10 cellular contexts compared by ENCODE assay signal in the genomic region with DNA sequence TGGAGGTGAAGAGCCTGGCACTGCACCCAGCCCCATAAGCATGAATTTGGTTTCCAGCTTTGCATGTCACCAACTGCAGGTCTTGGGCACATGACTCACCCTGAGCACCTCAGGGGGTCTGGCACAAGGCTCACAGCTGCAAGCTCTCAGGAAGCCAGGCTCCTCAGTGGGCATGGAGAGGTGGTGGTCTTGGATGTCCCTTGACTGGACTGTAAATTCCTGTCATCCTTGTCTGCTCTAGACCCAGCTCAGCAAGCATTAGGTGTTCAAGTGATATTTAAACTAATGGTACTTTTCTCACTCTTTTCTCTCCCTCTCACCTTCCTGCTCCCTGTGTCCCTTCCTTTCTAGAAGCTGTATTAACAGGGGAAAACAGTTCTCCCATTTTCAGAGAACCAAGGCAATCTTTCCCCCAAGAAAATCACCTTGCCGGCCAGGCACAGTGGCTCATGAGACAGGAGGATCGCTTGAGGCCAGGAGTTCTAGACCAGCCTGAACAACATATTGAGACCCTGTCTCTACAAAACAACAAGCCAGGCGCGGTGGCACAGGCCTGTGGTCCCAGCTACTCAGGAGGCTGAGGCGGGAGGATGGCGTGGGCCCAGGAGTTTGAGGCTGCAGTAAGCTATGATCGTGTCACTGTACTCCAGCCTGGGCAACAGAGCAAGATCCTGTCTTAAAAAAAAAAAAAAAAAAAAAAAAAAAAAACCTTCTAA. TPM values are rescaled to one million over a fixed set of nuclear protein-coding genes. Genes with fewer than 3 reads are reported as not detected.
DNase-seq lines count a peak whose midpoint lies in the region; ATAC-seq and TF ChIP-seq lines count a peak whose summit lies in the region.
"Had no signal": no experiment of that assay in that cellular context is flagged by ENCODE, and none has a peak within 500 bp of the region (broad histone marks: within the 10 kb centered on the region; RNA-seq: fewer than 3 reads in every experiment).

No MANE protein-coding gene starts in this region.

- TF ChIP-seq POLR2A in upper lobe of left lung (IDR thresholded peaks at IDR 0.05): no peak

- H3K9me3 ChIP-seq in SK-N-SH (no peaks in the 10 kb centered on the region), SJCRH30 (replicated peaks) (no peaks in the 10 kb centered on the region), upper lobe of left lung (no peaks in the 10 kb centered on the region)

- DNase-seq in SK-N-SH: no peak
- DNase-seq in SJCRH30: peak; percentile 51 to 52
- DNase-seq in immature natural killer cell: no peak
- DNase-seq in upper lobe of left lung: no peak
- DNase-seq in NCI-H2196 treated with DMSO at 0.1 percent for 48 hours (lab: John Stamatoyannopoulos, UW; ENCODE audit: unreplicated experiment): no peak

- CTCF ChIA-PET in SK-N-SH (lab: Yijun Ruan, JAX): interaction anchor here (1.1 to 2.4 kb wide), 2 partner anchors 13 to 56 kb away, joined by 4 to 9 read pairs; no protein-coding TSS in a partner anchor

- H3K9me3 Mint-ChIP-seq in immature natural killer cell: peaks cover 0 to 2% (median 0%) of the 10 kb centered on the region in 6 donors
- H3K9me3 Mint-ChIP-seq: memory B cell; T-helper 2 cell treated with Interferon-gamma antibody and Interleukin-4, amounts not matched to agents 5 μg/mL and 100 μg/mL, for 36 hours had no signal

- H3K4me3 ChIP-seq in SK-N-SH (ENCODE audit: low read depth in 2 of 2, low read length in 1 of 2) (no peak overlapping the region), SJCRH30 (no peak overlapping the region), upper lobe of left lung (no peak overlapping the region)

- peaks cover 51 to 64% of the 10 kb centered on the region in 2 donors for H3K4me1 Mint-ChIP-seq in immature natural killer cell

- no peak for ATAC-seq in SK-N-SH treated with all-trans-retinoic acid at 6 μM for 48 hours
- ATAC-seq in upper lobe of left lung (ENCODE audit: low FRiP score in 2 of 2): no peak
- ATAC-seq in GM21526 (IDR thresholded peaks at IDR 0.05; ENCODE audit: low FRiP score, unreplicated experiment): no peak
- ATAC-seq in HG03571 (IDR thresholded peaks at IDR 0.05; ENCODE audit: unreplicated experiment): no peak

- no peaks in the 10 kb centered on the region for H3K9me2 ChIP-seq in SK-N-SH

- no peak overlapping the region for H2AFZ ChIP-seq in SK-N-SH (ENCODE audit: low read depth)

- peaks cover 13 to 14% (median 14%) of the 10 kb centered on the region in 3 donors for H3K27me3 Mint-ChIP-seq in immature natural killer cell (ENCODE audit: low read depth in 3 of 3)

- H4K20me1 ChIP-seq in SK-N-SH (ENCODE audit: insufficient read depth): no peaks in the 10 kb centered on the region

- H3K4me1 ChIP-seq in SK-N-SH (ENCODE audit: control insufficient read depth in 1 of 2, insufficient read depth in 2 of 2, low read depth in 1 of 2, low read length in 1 of 2): peaks cover 17 to 35% of the 10 kb centered on the region in 2 experiments; a peak in 3 of 4 replicates
- H3K4me1 ChIP-seq in SJCRH30: peaks cover 45% of the 10 kb centered on the region
- peaks cover 44 to 61% (median 54%) of the 10 kb centered on the region in 4 donors for H3K4me1 ChIP-seq in upper lobe of left lung

- TF ChIP-seq CTCF in SK-N-SH (IDR thresholded peaks at IDR 0.05) (no peak), upper lobe of left lung (IDR thresholded peaks at IDR 0.05) (no peak)

- H3K27ac ChIP-seq in SK-N-SH (ENCODE audit: low read depth in 2 of 2, low read length in 1 of 2) (no peak overlapping the region), SJCRH30 (no peak overlapping the region), upper lobe of left lung (peak overlapping the region; percentile 56 to 83 (median 64))

- peak overlapping the region in 3 of 5 donors; percentile 21 to 88 (median 71) for H3K4me3 Mint-ChIP-seq in immature natural killer cell

- TF ChIP-seq RAD21 in SK-N-SH (IDR thresholded peaks at IDR 0.05; ENCODE audit: low read length): no peak

- H3K9ac ChIP-seq in SK-N-SH: no peak overlapping the region

- POLR2A ChIA-PET in SK-N-SH (lab: Yijun Ruan, JAX): no interaction called here

- H3K27me3 ChIP-seq in SK-N-SH (ENCODE audit: insufficient read depth): no peaks in the 10 kb centered on the region
- H3K27me3 ChIP-seq in SJCRH30: no peaks in the 10 kb centered on the region
- H3K27me3 ChIP-seq in upper lobe of left lung: no peaks in the 10 kb centered on the region

- H3K36me3 ChIP-seq in SK-N-SH (replicated peaks in 1 of 2; ENCODE audit: control insufficient read depth in 1 of 2, insufficient read depth in 2 of 2, low read length in 1 of 2) (no peaks in the 10 kb centered on the region), SJCRH30 (no peaks in the 10 kb centered on the region), upper lobe of left lung (no peaks in the 10 kb centered on the region)

- peaks cover 12% of the 10 kb centered on the region for H3F3A ChIP-seq in SK-N-SH (replicated peaks; ENCODE audit: insufficient read depth)

- H3K79me2 ChIP-seq in SK-N-SH (ENCODE audit: insufficient read depth): no peaks in the 10 kb centered on the region

- H3K4me2 ChIP-seq in SK-N-SH: 0 out of 2 replicates have a peak overlapping the region, but pooled peaks have one; percentile 74

- no peak overlapping the region for H3K27ac Mint-ChIP-seq in immature natural killer cell
- H3K27ac Mint-ChIP-seq: memory B cell; T-helper 2 cell treated with Interferon-gamma antibody and Interleukin-4, amounts not matched to agents 5 μg/mL and 100 μg/mL, for 36 hours had no signal

- H3K36me3 Mint-ChIP-seq in immature natural killer cell: no peaks in the 10 kb centered on the region

- WGBS in SK-N-SH (ENCODE audit: low lambda C conversion rate): 72% methylated on average over 7 of the region's 7 CpGs
- WGBS in upper lobe of left lung, 2 donors: 55 to 65% methylated on average over 7 of the region's 7 CpGs

- TF ChIP-seq EP300 in SK-N-SH (IDR thresholded peaks at IDR 0.05; ENCODE audit: borderline replicate concordance in 1 of 2, low read depth in 1 of 2, low read length in 1 of 2) (no peak), upper lobe of left lung (IDR thresholded peaks at IDR 0.05) (no peak)

TF ChIP-seq in SK-N-SH, 30 proteins besides CTCF, POLR2A, EP300 and RAD21 (continues in another document):
- TF ChIP-seq YY1 (IDR thresholded peaks at IDR 0.05; ENCODE audit: low read depth) (no peak), FOSL2 (IDR thresholded peaks at IDR 0.05; ENCODE audit: borderline replicate concordance, low read depth) (no peak), RCOR1 (IDR thresholded peaks at IDR 0.05; ENCODE audit: low read length) (no peak), POLR2AphosphoS5 (IDR thresholded peaks at IDR 0.05; ENCODE audit: low read depth, low read length) (no peak), CHD2 (IDR thresholded peaks at IDR 0.05; ENCODE audit: low read length, partially characterized antibody) (no peak), RXRA (IDR thresholded peaks at IDR 0.05; ENCODE audit: borderline replicate concordance, low read depth) (no peak), GATA2 (CRISPR knock-in tag; IDR thresholded peaks at IDR 0.05) (no peak)
- TF ChIP-seq, protein P1, sequence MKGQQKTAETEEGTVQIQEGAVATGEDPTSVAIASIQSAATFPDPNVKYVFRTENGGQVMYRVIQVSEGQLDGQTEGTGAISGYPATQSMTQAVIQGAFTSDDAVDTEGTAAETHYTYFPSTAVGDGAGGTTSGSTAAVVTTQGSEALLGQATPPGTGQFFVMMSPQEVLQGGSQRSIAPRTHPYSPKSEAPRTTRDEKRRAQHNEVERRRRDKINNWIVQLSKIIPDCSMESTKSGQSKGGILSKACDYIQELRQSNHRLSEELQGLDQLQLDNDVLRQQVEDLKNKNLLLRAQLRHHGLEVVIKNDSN (IDR thresholded peaks at IDR 0.05; ENCODE audit: borderline replicate concordance, low read depth): no peak

TF ChIP-seq in SK-N-SH treated with all-trans-retinoic acid at 6 μM for 48 hours, 23 proteins besides CTCF, POLR2A, EP300 and RAD21:
- no peak for TF ChIP-seq TOX (CRISPR knock-in tag; IDR thresholded peaks at IDR 0.05; ENCODE audit: borderline replicate concordance)
- TF ChIP-seq, protein P2, sequence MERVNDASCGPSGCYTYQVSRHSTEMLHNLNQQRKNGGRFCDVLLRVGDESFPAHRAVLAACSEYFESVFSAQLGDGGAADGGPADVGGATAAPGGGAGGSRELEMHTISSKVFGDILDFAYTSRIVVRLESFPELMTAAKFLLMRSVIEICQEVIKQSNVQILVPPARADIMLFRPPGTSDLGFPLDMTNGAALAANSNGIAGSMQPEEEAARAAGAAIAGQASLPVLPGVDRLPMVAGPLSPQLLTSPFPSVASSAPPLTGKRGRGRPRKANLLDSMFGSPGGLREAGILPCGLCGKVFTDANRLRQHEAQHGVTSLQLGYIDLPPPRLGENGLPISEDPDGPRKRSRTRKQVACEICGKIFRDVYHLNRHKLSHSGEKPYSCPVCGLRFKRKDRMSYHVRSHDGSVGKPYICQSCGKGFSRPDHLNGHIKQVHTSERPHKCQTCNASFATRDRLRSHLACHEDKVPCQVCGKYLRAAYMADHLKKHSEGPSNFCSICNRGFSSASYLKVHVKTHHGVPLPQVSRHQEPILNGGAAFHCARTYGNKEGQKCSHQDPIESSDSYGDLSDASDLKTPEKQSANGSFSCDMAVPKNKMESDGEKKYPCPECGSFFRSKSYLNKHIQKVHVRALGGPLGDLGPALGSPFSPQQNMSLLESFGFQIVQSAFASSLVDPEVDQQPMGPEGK (CRISPR knock-in tag; IDR thresholded peaks at IDR 0.05; ENCODE audit: borderline replicate concordance): no peak

RNA-seq across cellular contexts. Expression of a gene that starts 5.1 kb away (rescaled TPM):
- polyA plus RNA-seq in SK-N-SH (2012; rRNA removed) (65.4 and 68.0 TPM in 2 replicates), immature natural killer cell (10 to 100 TPM in 2 of 3 donors, 1 to 10 TPM in 1; 5.1 to 13.6 (median 12.2) TPM)
- polyA plus RNA-seq in SK-N-SH (2012; cell fraction: cytosol; rRNA removed): 24.2 and 42.8 TPM in 2 replicates
- polyA plus RNA-seq in SK-N-SH (2012; cell fraction: nucleus; rRNA removed): 132 and 135 TPM in 2 replicates
- 11.4 and 11.8 TPM in 2 replicates for total RNA-seq in SJCRH30 (2014; rRNA removed; shearing (Covaris generic))
- 100 to 1,000 TPM in 4 of 6 donors, 10 to 100 TPM in 2; 82.6 to 340 (median 110) TPM for total RNA-seq in upper lobe of left lung

Comparison
In these comparisons a context has a peak if more than half of its experiments do, and no peak if none do; other contexts are left out.
1. DNase-seq: peak in SJCRH30 (2 of 2); none in SK-N-SH (single experiment), immature natural killer cell (0 of 3), upper lobe of left lung (0 of 2) and NCI-H2196 treated with DMSO at 0.1 percent for 48 hours (single experiment).
2. H3K27ac ChIP-seq: peak in upper lobe of left lung (4 of 4); none in SK-N-SH (0 of 2) and SJCRH30 (single experiment).